ENCODE assay signal across 11 cellular contexts in genomic region chr11:131889146-131889577, GRCh38.
DNase-seq lines count a peak whose midpoint lies in the region; ATAC-seq and TF ChIP-seq lines count a peak whose summit lies in the region.
"Had no signal": no experiment of that assay in that cellular context is flagged by ENCODE, and none has a peak within 500 bp of the region (broad histone marks: within the 10 kb centered on the region; RNA-seq: fewer than 3 reads in every experiment).

No MANE protein-coding gene starts in this region.

- peaks cover 3% of the 10 kb centered on the region for H3K27me3 Mint-ChIP-seq in glutamatergic neuron (ENCODE audit: unreplicated experiment)
- no peaks in the 10 kb centered on the region for H3K27me3 Mint-ChIP-seq in stimulated activated naive CD8-positive, alpha-beta T cell treated with anti-CD3 and anti-CD28 coated beads, Interleukin-15, amount 100 ng/mL, for 72 hours
- H3K27me3 Mint-ChIP-seq: central memory CD8-positive, alpha-beta T cell had no signal

- H3K4me1 ChIP-seq in left ventricle myocardium inferior (peaks cover 17% of the 10 kb centered on the region), upper lobe of left lung (no peaks in the 10 kb centered on the region)
- H3K4me1 ChIP-seq: A549, upper lobe of right lung had no signal

- no peak for TF ChIP-seq POLR2A in upper lobe of left lung (IDR thresholded peaks at IDR 0.05)

- no peaks in the 10 kb centered on the region for H3K36me3 Mint-ChIP-seq in glutamatergic neuron (ENCODE audit: unreplicated experiment)

- H3K27me3 ChIP-seq in left ventricle myocardium inferior (ENCODE audit: low read depth) (peaks cover 43% of the 10 kb centered on the region), upper lobe of left lung (no peaks in the 10 kb centered on the region)

- H3K4me3 ChIP-seq in left ventricle myocardium inferior (no peak overlapping the region), upper lobe of left lung (no peak overlapping the region), coronary artery (no peak overlapping the region)
- H3K4me3 ChIP-seq: A549, upper lobe of right lung had no signal

- no peak overlapping the region for H3K27ac Mint-ChIP-seq in glutamatergic neuron (ENCODE audit: unreplicated experiment)
- H3K27ac Mint-ChIP-seq in stimulated activated naive CD8-positive, alpha-beta T cell treated with anti-CD3 and anti-CD28 coated beads, Interleukin-15, amount 100 ng/mL, for 72 hours = no peak overlapping the region

- H3K4me1 Mint-ChIP-seq in glutamatergic neuron (ENCODE audit: low read depth, unreplicated experiment) = peaks cover 4% of the 10 kb centered on the region
- no peaks in the 10 kb centered on the region for H3K4me1 Mint-ChIP-seq in stimulated activated naive CD8-positive, alpha-beta T cell treated with anti-CD3 and anti-CD28 coated beads, Interleukin-15, amount 100 ng/mL, for 72 hours
- H3K4me1 Mint-ChIP-seq: central memory CD8-positive, alpha-beta T cell had no signal

- intact Hi-C loops in Right ventricle myocardium inferior (cut with DNase I) = no loop called here
- intact Hi-C loops in left ventricle myocardium inferior (cut with micrococcal nuclease) = no loop called here

- no peak overlapping the region for H3K4me3 Mint-ChIP-seq in glutamatergic neuron (ENCODE audit: unreplicated experiment)
- no peak overlapping the region for H3K4me3 Mint-ChIP-seq in stimulated activated naive CD8-positive, alpha-beta T cell treated with anti-CD3 and anti-CD28 coated beads, Interleukin-15, amount 100 ng/mL, for 72 hours
- H3K4me3 Mint-ChIP-seq: central memory CD8-positive, alpha-beta T cell had no signal

- H3K27ac ChIP-seq in left ventricle myocardium inferior (replicated peaks) (no peak overlapping the region), upper lobe of left lung (no peak overlapping the region), coronary artery (no peak overlapping the region)
- H3K27ac ChIP-seq: A549, upper lobe of right lung had no signal

- ATAC-seq in Right ventricle myocardium inferior (peak; percentile 51), upper lobe of left lung (ENCODE audit: low FRiP score in 2 of 2) (peak; percentile 47 to 80), esophagus mucosa (no peak)
- no peak for ATAC-seq in stimulated activated naive CD8-positive, alpha-beta T cell treated with anti-CD3 and anti-CD28 coated beads, Interleukin-15, amount 100 ng/mL, for 72 hours
- ATAC-seq: A549, upper lobe of right lung had no signal

- no peak for DNase-seq in Right ventricle myocardium inferior (ENCODE audit: missing footprints)
- no peak for DNase-seq in left ventricle myocardium inferior
- DNase-seq in NCI-H748 (lab: John Stamatoyannopoulos, UW; ENCODE audit: unreplicated experiment) = peak; percentile 95
- peak; percentile 53 for DNase-seq in glutamatergic neuron
- DNase-seq in upper lobe of left lung = no peak
- DNase-seq in stimulated activated naive CD8-positive, alpha-beta T cell treated with anti-CD3 and anti-CD28 coated beads, Interleukin-15, amount 100 ng/mL, for 72 hours = no peak
- DNase-seq in coronary artery (ENCODE audit: low spot score) = no peak
- DNase-seq: upper lobe of right lung had no signal

- H3K36me3 ChIP-seq in left ventricle myocardium inferior (no peaks in the 10 kb centered on the region), upper lobe of left lung (no peaks in the 10 kb centered on the region)
- H3K36me3 ChIP-seq: upper lobe of right lung had no signal

- no peak for TF ChIP-seq EP300 in upper lobe of left lung (IDR thresholded peaks at IDR 0.05)

- 49 to 55% methylated on average over 2 of the region's 2 CpGs for WGBS in upper lobe of left lung, 2 donors

- H3K9me3 ChIP-seq in left ventricle myocardium inferior (replicated peaks) (no peaks in the 10 kb centered on the region), upper lobe of left lung (no peaks in the 10 kb centered on the region)
- H3K9me3 ChIP-seq: A549, upper lobe of right lung had no signal

- H3K9me3 Mint-ChIP-seq in glutamatergic neuron (ENCODE audit: unreplicated experiment) = peaks cover 2% of the 10 kb centered on the region
- H3K9me3 Mint-ChIP-seq in stimulated activated naive CD8-positive, alpha-beta T cell treated with anti-CD3 and anti-CD28 coated beads, Interleukin-15, amount 100 ng/mL, for 72 hours = peaks cover 0 to 21% of the 10 kb centered on the region in 2 donors

- TF ChIP-seq CTCF in left ventricle myocardium inferior (IDR thresholded peaks at IDR 0.05; ENCODE audit: borderline replicate concordance) = no peak
- TF ChIP-seq CTCF in glutamatergic neuron (IDR thresholded peaks at IDR 0.05; ENCODE audit: partially characterized antibody, unreplicated experiment) = no peak
- TF ChIP-seq CTCF in upper lobe of left lung (IDR thresholded peaks at IDR 0.05) = no peak
- TF ChIP-seq CTCF in coronary artery (IDR thresholded peaks at IDR 0.05) = no peak

Comparison
In these comparisons a context has a peak if more than half of its experiments do, and no peak if none do; other contexts are left out.
1. ATAC-seq: peak in Right ventricle myocardium inferior (single experiment) and upper lobe of left lung (2 of 2); none in esophagus mucosa (single experiment) and stimulated activated naive CD8-positive, alpha-beta T cell treated with anti-CD3 and anti-CD28 coated beads, Interleukin-15, amount 100 ng/mL, for 72 hours (single experiment).
2. DNase-seq: peak in NCI-H748 (single experiment) and glutamatergic neuron (single experiment); none in Right ventricle myocardium inferior (single experiment), left ventricle myocardium inferior (single experiment), upper lobe of left lung (0 of 2), stimulated activated naive CD8-positive, alpha-beta T cell treated with anti-CD3 and anti-CD28 coated beads, Interleukin-15, amount 100 ng/mL, for 72 hours (0 of 2) and coronary artery (single experiment).